ENCODE assay signal across 1 cellular context in the genomic region with DNA sequence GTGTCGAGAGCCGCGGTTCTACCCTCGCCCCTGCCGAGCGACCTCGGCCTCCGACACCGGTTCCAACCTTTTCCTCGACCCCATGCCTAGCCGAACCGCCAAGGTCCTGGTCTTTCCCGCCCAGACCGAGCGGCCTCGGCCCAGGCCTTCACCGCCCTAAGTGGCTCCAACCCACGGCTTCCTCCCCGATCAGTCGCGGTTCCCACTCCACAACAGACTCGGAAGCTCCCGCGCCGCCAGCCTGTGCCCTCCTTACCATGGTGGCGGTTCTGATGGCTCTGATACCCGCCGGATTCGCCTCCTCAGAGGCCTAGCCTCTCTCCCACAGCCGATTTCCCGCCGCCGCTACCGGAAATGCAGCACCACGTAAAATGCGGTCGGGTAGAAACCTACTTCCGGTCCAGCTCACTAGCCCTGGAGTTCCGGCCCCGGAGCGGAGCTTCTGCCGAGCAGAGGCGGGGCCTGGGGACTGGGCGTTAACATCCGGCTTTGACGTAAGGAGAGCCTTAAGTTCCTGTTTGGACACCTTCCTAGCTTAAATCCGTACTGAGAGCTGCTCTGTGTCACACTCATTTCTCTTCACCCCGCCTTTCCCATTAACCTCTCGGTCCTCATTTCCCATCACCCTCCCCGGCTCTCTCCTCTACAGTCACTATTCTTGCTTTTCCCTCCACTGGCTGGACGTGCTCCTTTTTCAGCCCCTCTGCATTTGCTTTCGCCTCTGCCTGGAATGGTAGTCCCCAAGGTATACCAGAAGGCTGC.
TF ChIP-seq lines count a peak whose summit lies in the region.

SNRPB (minus strand) TSS at position 358 of the 762 bp plus-strand sequence; CDS start at position 259, 99 bp downstream.

TF ChIP-seq in K562, 482 proteins besides CTCF, POLR2A, EP300 and RAD21 (continued from another document and continues in another):
- TF ChIP-seq ZBTB26 (CRISPR knock-in tag; IDR thresholded peaks at IDR 0.05) (0 out of 2 replicates have a peak, but pooled peaks have one; percentile 36), HNRNPUL1 (IDR thresholded peaks at IDR 0.05; ENCODE audit: low read length) (no peak), NCOA2 (IDR thresholded peaks at IDR 0.05; ENCODE audit: partially characterized antibody in 2 of 2) (no peak), RFX1 (IDR thresholded peaks at IDR 0.05) (no peak), CC2D1A (IDR thresholded peaks at IDR 0.05) (peak; percentile 54; the same call in 1 of the 2 replicates), ELK3 (CRISPR knock-in tag; IDR thresholded peaks at IDR 0.05) (no peak), ETV6 (IDR thresholded peaks at IDR 0.05; ENCODE audit: borderline replicate concordance in 1 of 2, low read depth in 2 of 2, low read length in 1 of 2) (no peak), ETV6 (CRISPR knock-in tag; IDR thresholded peaks at IDR 0.05; ENCODE audit: borderline replicate concordance) (peak; percentile 22; the same call in 1 of the 2 replicates), ZNF77 (CRISPR knock-in tag; IDR thresholded peaks at IDR 0.05) (no peak), SP2 (IDR thresholded peaks at IDR 0.05; ENCODE audit: extremely low read depth, low read depth, low read length, poor library complexity, severe bottlenecking) (no peak), ZNF239 (CRISPR knock-in tag; IDR thresholded peaks at IDR 0.05) (no peak), ZNF124 (CRISPR knock-in tag; IDR thresholded peaks at IDR 0.05) (no peak), STAT5B (CRISPR knock-in tag; IDR thresholded peaks at IDR 0.05) (no peak), COPS2 (conservative IDR thresholded peaks at IDR 0.05) (no peak), ZKSCAN3 (CRISPR knock-in tag; IDR thresholded peaks at IDR 0.05) (no peak), E4F1 (CRISPR knock-in tag; IDR thresholded peaks at IDR 0.05; ENCODE audit: borderline replicate concordance) (no peak), ZNF518B (CRISPR knock-in tag; IDR thresholded peaks at IDR 0.05) (no peak), ZNF444 (CRISPR knock-in tag; IDR thresholded peaks at IDR 0.05) (no peak), ZNF224 (CRISPR knock-in tag; IDR thresholded peaks at IDR 0.05) (no peak), MIER1 (IDR thresholded peaks at IDR 0.05; ENCODE audit: low read depth) (no peak), SNRNP70 (optimal IDR thresholded peaks at IDR 0.05; ENCODE audit: low read depth, low read length) (no peak), HMGN3 (IDR thresholded peaks at IDR 0.05; ENCODE audit: borderline replicate concordance, extremely low read depth, insufficient read length, low read depth, low read length) (peak; percentile 30), ATF3 (IDR thresholded peaks at IDR 0.05) (peak; percentile 47; the same call in 1 of the 2 replicates), ATF3 (CRISPR knock-in tag; conservative IDR thresholded peaks at IDR 0.05) (no peak), ATF4 (CRISPR knock-in tag; IDR thresholded peaks at IDR 0.05) (no peak), ZFP30 (CRISPR knock-in tag; IDR thresholded peaks at IDR 0.05; ENCODE audit: borderline replicate concordance) (no peak), MCM5 (IDR thresholded peaks at IDR 0.05; ENCODE audit: low read depth) (no peak), GTF2A2 (tag; IDR thresholded peaks at IDR 0.05) (no peak), ZNF668 (CRISPR knock-in tag; IDR thresholded peaks at IDR 0.05) (no peak), GTF2E2 (tag; IDR thresholded peaks at IDR 0.05) (peak; percentile 95), L3MBTL2 (IDR thresholded peaks at IDR 0.05) (peak; percentile 85), KLF16 (IDR thresholded peaks at IDR 0.05) (no peak), MTA1 (IDR thresholded peaks at IDR 0.05; ENCODE audit: borderline replicate concordance) (no peak), GTF2F1 (IDR thresholded peaks at IDR 0.05; ENCODE audit: low read depth, low read length) (0 out of 2 replicates have a peak, but pooled peaks have one; percentile 80), ATF7 (IDR thresholded peaks at IDR 0.05) (peak; percentile 84)
- TF ChIP-seq, protein P1, sequence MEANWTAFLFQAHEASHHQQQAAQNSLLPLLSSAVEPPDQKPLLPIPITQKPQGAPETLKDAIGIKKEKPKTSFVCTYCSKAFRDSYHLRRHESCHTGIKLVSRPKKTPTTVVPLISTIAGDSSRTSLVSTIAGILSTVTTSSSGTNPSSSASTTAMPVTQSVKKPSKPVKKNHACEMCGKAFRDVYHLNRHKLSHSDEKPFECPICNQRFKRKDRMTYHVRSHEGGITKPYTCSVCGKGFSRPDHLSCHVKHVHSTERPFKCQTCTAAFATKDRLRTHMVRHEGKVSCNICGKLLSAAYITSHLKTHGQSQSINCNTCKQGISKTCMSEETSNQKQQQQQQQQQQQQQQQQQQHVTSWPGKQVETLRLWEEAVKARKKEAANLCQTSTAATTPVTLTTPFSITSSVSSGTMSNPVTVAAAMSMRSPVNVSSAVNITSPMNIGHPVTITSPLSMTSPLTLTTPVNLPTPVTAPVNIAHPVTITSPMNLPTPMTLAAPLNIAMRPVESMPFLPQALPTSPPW (CRISPR knock-in tag; IDR thresholded peaks at IDR 0.05) = peak; percentile 67
- TF ChIP-seq, protein P2, sequence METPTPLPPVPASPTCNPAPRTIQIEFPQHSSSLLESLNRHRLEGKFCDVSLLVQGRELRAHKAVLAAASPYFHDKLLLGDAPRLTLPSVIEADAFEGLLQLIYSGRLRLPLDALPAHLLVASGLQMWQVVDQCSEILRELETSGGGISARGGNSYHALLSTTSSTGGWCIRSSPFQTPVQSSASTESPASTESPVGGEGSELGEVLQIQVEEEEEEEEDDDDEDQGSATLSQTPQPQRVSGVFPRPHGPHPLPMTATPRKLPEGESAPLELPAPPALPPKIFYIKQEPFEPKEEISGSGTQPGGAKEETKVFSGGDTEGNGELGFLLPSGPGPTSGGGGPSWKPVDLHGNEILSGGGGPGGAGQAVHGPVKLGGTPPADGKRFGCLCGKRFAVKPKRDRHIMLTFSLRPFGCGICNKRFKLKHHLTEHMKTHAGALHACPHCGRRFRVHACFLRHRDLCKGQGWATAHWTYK (CRISPR knock-in tag; IDR thresholded peaks at IDR 0.05) = no peak
- TF ChIP-seq, protein P3, sequence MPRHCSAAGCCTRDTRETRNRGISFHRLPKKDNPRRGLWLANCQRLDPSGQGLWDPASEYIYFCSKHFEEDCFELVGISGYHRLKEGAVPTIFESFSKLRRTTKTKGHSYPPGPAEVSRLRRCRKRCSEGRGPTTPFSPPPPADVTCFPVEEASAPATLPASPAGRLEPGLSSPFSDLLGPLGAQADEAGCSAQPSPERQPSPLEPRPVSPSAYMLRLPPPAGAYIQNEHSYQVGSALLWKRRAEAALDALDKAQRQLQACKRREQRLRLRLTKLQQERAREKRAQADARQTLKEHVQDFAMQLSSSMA (CRISPR knock-in tag; IDR thresholded peaks at IDR 0.05) = no peak
- TF ChIP-seq, protein P4, sequence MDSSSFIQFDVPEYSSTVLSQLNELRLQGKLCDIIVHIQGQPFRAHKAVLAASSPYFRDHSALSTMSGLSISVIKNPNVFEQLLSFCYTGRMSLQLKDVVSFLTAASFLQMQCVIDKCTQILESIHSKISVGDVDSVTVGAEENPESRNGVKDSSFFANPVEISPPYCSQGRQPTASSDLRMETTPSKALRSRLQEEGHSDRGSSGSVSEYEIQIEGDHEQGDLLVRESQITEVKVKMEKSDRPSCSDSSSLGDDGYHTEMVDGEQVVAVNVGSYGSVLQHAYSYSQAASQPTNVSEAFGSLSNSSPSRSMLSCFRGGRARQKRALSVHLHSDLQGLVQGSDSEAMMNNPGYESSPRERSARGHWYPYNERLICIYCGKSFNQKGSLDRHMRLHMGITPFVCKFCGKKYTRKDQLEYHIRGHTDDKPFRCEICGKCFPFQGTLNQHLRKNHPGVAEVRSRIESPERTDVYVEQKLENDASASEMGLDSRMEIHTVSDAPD (CRISPR knock-in tag; IDR thresholded peaks at IDR 0.05) = no peak
- TF ChIP-seq, protein P5, sequence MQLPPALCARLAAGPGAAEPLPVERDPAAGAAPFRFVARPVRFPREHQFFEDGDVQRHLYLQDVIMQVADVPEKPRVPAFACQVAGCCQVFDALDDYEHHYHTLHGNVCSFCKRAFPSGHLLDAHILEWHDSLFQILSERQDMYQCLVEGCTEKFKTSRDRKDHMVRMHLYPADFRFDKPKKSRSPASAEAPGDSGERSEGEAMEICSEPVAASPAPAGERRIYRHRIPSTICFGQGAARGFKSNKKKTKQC (CRISPR knock-in tag; IDR thresholded peaks at IDR 0.05) = peak; percentile 82
- TF ChIP-seq, protein P6, sequence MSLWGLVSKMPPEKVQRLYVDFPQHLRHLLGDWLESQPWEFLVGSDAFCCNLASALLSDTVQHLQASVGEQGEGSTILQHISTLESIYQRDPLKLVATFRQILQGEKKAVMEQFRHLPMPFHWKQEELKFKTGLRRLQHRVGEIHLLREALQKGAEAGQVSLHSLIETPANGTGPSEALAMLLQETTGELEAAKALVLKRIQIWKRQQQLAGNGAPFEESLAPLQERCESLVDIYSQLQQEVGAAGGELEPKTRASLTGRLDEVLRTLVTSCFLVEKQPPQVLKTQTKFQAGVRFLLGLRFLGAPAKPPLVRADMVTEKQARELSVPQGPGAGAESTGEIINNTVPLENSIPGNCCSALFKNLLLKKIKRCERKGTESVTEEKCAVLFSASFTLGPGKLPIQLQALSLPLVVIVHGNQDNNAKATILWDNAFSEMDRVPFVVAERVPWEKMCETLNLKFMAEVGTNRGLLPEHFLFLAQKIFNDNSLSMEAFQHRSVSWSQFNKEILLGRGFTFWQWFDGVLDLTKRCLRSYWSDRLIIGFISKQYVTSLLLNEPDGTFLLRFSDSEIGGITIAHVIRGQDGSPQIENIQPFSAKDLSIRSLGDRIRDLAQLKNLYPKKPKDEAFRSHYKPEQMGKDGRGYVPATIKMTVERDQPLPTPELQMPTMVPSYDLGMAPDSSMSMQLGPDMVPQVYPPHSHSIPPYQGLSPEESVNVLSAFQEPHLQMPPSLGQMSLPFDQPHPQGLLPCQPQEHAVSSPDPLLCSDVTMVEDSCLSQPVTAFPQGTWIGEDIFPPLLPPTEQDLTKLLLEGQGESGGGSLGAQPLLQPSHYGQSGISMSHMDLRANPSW (CRISPR knock-in tag; IDR thresholded peaks at IDR 0.05) = no peak
